In the genomic region with DNA sequence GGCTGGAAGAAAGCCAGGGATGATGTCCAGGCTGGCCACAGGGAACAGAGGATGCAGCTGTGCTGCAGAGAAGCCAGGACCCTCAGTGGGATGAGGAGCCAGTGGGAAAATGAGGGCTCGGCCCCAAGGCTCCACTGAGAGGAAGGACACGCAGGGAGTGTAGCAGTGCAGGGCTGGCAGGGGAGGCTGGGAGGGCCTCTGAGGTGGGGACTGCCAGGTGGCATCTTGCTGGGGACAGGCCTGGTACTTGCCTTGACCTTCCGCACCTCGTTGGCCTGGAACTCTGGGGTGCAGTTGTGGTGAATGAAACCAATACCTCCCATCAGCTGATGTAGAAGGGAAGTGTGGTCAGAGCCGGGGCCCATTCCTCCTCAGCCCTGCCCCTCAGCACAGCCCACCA, we compare ENCODE assay signal across 17 cellular contexts. TPM values are rescaled to one million over a fixed set of nuclear protein-coding genes. Genes with fewer than 3 reads are reported as not detected.
DNase-seq lines count a peak whose midpoint lies in the region; ATAC-seq and TF ChIP-seq lines count a peak whose summit lies in the region.
"Had no signal": no experiment of that assay in that cellular context is flagged by ENCODE, and none has a peak within 500 bp of the region (broad histone marks: within the 10 kb centered on the region; RNA-seq: fewer than 3 reads in every experiment).

No MANE protein-coding gene starts in this region.

- H3K4me1 Mint-ChIP-seq in stimulated activated naive CD8-positive, alpha-beta T cell treated with anti-CD3 and anti-CD28 coated beads, Interleukin-15, Interleukin-2, amounts not matched to agents 100 ng/mL and 50 ng/mL, for 24 hours (ENCODE audit: low read depth) = peaks cover 27% of the 10 kb centered on the region
- H3K4me1 Mint-ChIP-seq in stimulated activated naive CD8-positive, alpha-beta T cell treated with anti-CD3 and anti-CD28 coated beads, Interleukin-15, amount 100 ng/mL, for 72 hours = peaks cover 28% of the 10 kb centered on the region
- H3K4me1 Mint-ChIP-seq in chondrocyte (ENCODE audit: low read depth) = peaks cover 25% of the 10 kb centered on the region

- H3K27ac Mint-ChIP-seq in stimulated activated naive CD8-positive, alpha-beta T cell treated with anti-CD3 and anti-CD28 coated beads, Interleukin-15, Interleukin-2, amounts not matched to agents 100 ng/mL and 50 ng/mL, for 24 hours = peak overlapping the region; percentile 21
- peak overlapping the region in 1 of 2 donors; percentile 85 for H3K27ac Mint-ChIP-seq in stimulated activated naive CD8-positive, alpha-beta T cell treated with anti-CD3 and anti-CD28 coated beads, Interleukin-15, amount 100 ng/mL, for 72 hours
- no peak overlapping the region for H3K27ac Mint-ChIP-seq in chondrocyte (ENCODE audit: unreplicated experiment)
- H3K27ac Mint-ChIP-seq: GM23338, H9 had no signal

- DNase-seq in stimulated activated naive CD8-positive, alpha-beta T cell treated with anti-CD3 and anti-CD28 coated beads, Interleukin-15, amount 100 ng/mL, for 72 hours = no peak
- peak; percentile 82 for DNase-seq in chondrocyte (ENCODE audit: low spot score)
- peak; percentile 79 for DNase-seq in posterior vena cava (ENCODE audit: low spot score)
- DNase-seq in NCI-H2081 treated with DMSO at 0.1 percent for 48 hours (lab: John Stamatoyannopoulos, UW) = no peak
- DNase-seq: C1 segment of cervical spinal cord; Calu3; CD4-positive, alpha-beta memory T cell; COR-L47; DMS53; DMS79 treated with DMSO at 0.1 percent for 48 hours; GF-D8; H9 had no signal

- intact Hi-C loops in posterior vena cava (cut with DNase I) = no loop called here

- no peak for ATAC-seq in stimulated activated naive CD8-positive, alpha-beta T cell treated with anti-CD3 and anti-CD28 coated beads, Interleukin-15, amount 100 ng/mL, for 72 hours
- no peak for ATAC-seq in HG02970 (IDR thresholded peaks at IDR 0.05; ENCODE audit: low FRiP score, unreplicated experiment)
- ATAC-seq: GM23338, HCT116 had no signal

- no peak for TF ChIP-seq CTCF in chondrocyte (IDR thresholded peaks at IDR 0.05)

- no peaks in the 10 kb centered on the region for H3K9me3 Mint-ChIP-seq in stimulated activated naive CD8-positive, alpha-beta T cell treated with anti-CD3 and anti-CD28 coated beads, Interleukin-15, Interleukin-2, amounts not matched to agents 100 ng/mL and 50 ng/mL, for 24 hours
- H3K9me3 Mint-ChIP-seq in stimulated activated naive CD8-positive, alpha-beta T cell treated with anti-CD3 and anti-CD28 coated beads, Interleukin-15, amount 100 ng/mL, for 72 hours = no peaks in the 10 kb centered on the region
- no peaks in the 10 kb centered on the region for H3K9me3 Mint-ChIP-seq in chondrocyte (ENCODE audit: low read depth)
- H3K9me3 Mint-ChIP-seq: CD4-positive, alpha-beta memory T cell; GM23338; H9 had no signal

- no peak overlapping the region for H3K4me3 Mint-ChIP-seq in stimulated activated naive CD8-positive, alpha-beta T cell treated with anti-CD3 and anti-CD28 coated beads, Interleukin-15, Interleukin-2, amounts not matched to agents 100 ng/mL and 50 ng/mL, for 24 hours
- H3K4me3 Mint-ChIP-seq in stimulated activated naive CD8-positive, alpha-beta T cell treated with anti-CD3 and anti-CD28 coated beads, Interleukin-15, amount 100 ng/mL, for 72 hours = no peak overlapping the region
- no peak overlapping the region for H3K4me3 Mint-ChIP-seq in chondrocyte (ENCODE audit: unreplicated experiment)
- H3K4me3 Mint-ChIP-seq: GM23338, H9 had no signal

- H3K36me3 Mint-ChIP-seq in stimulated activated naive CD8-positive, alpha-beta T cell treated with anti-CD3 and anti-CD28 coated beads, Interleukin-15, Interleukin-2, amounts not matched to agents 100 ng/mL and 50 ng/mL, for 24 hours (ENCODE audit: low read depth) = peaks cover 57% of the 10 kb centered on the region
- peaks cover 34% of the 10 kb centered on the region for H3K36me3 Mint-ChIP-seq in chondrocyte (ENCODE audit: low read depth)

- H3K27me3 Mint-ChIP-seq in stimulated activated naive CD8-positive, alpha-beta T cell treated with anti-CD3 and anti-CD28 coated beads, Interleukin-15, Interleukin-2, amounts not matched to agents 100 ng/mL and 50 ng/mL, for 24 hours = no peaks in the 10 kb centered on the region
- no peaks in the 10 kb centered on the region for H3K27me3 Mint-ChIP-seq in stimulated activated naive CD8-positive, alpha-beta T cell treated with anti-CD3 and anti-CD28 coated beads, Interleukin-15, amount 100 ng/mL, for 72 hours
- no peaks in the 10 kb centered on the region for H3K27me3 Mint-ChIP-seq in chondrocyte (ENCODE audit: low read depth)
- H3K27me3 Mint-ChIP-seq: CD4-positive, alpha-beta memory T cell had no signal

RNA-seq across cellular contexts. Expression of a gene that starts 9.2 kb away (rescaled TPM):
- 76.4 to 99.8 TPM (median 96.9 TPM) in 3 replicates for total RNA-seq in chondrocyte
- total RNA-seq in posterior vena cava = 10 to 100 TPM; 44.7 to 49.4 TPM

RNA-seq across cellular contexts. Expression of a gene that starts 39.1 kb away (rescaled TPM):
- 0.42 to 1.4 TPM (median 0.46 TPM) in 3 replicates for total RNA-seq in chondrocyte
- total RNA-seq in posterior vena cava = 1 to 10 TPM in 1 of 2 donors, under 1 TPM in 1; 0.43 to 1.2 TPM
- total RNA-seq: Calu3, Daoy had no signal

RNA-seq across cellular contexts. Expression of a gene that starts 55.1 kb away (rescaled TPM):
- 11.8 to 15.8 TPM (median 14.7 TPM) in 3 replicates for total RNA-seq in chondrocyte
- total RNA-seq in posterior vena cava = 10 to 100 TPM; 12.8 to 18.1 TPM

RNA-seq across cellular contexts. Expression of a gene that starts 56.9 kb away (rescaled TPM):
- total RNA-seq in chondrocyte (32.2 to 49.7 TPM (median 35.2 TPM) in 3 replicates), posterior vena cava (10 to 100 TPM; 32.9 to 33.9 TPM)

Comparison
In these comparisons a context has a peak if more than half of its experiments do, and no peak if none do; other contexts are left out.
1. DNase-seq: peak in chondrocyte (single experiment) and posterior vena cava (single experiment); none in stimulated activated naive CD8-positive, alpha-beta T cell treated with anti-CD3 and anti-CD28 coated beads, Interleukin-15, amount 100 ng/mL, for 72 hours (0 of 2) and NCI-H2081 treated with DMSO at 0.1 percent for 48 hours (single experiment).